In the genomic region with DNA sequence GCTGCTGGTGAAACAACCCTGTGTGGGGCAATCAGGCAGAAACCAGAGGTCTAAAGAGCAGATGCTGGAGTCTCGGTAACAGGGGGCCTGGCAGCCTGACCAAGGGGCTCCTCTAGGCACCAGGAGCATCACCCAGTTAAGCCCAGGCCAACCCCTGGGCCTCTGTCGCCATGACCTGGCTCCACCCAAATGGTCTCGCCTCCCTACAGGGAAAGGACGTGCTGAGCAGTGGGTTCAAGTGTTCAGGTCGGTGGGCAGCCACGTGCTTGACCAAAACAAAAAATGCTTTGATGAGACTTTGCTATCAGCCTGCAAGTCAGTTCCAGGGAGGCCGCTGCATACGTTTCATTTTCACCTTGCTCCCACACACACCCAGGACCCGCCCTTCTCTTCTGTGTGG, we compare ENCODE assay signal across 21 cellular contexts.
"Had no signal": no experiment of that assay in that cellular context is flagged by ENCODE, and none has a peak within 500 bp of the region (broad histone marks: within the 10 kb centered on the region; RNA-seq: fewer than 3 reads in every experiment).

No MANE protein-coding gene starts in this region.

- H3K9me3 Mint-ChIP-seq: activated CD4-positive, alpha-beta memory T cell treated with anti-CD3 and anti-CD28 coated beads, Interleukin-2, amount 10 ng/mL, durations not matched to agents 7 days and 5 days; activated CD4-positive, alpha-beta T cell treated with anti-CD3 and anti-CD28 coated beads, Interleukin-2, amount 10 ng/mL, durations not matched to agents 24 days and 14 days; activated naive CD8-positive, alpha-beta T cell treated with anti-CD3 and anti-CD28 coated beads for 36 hours; activated T-cell treated with anti-CD3 and anti-CD28 coated beads, Interleukin-2, amount 50 U/mL, for 24 hours; activated T-helper 17 cell treated with anti-CD3 and anti-CD28 coated beads, Interleukin-2, amount 50 U/mL, for 72 hours; central memory CD8-positive, alpha-beta T cell; stimulated activated memory B cell treated with anti-CD40 and anti-IgM and Interleukin-4, amounts not matched to agents 10 μg/mL and 1 μg/mL and 100 μg/mL, for 72 hours; T-helper 1 cell treated with Interleukin-12 subunit alpha and Interleukin-12 subunit beta and Interleukin-4 antibody, amounts not matched to agents 30 μg/mL and 1 μg/mL, for 36 hours had no signal

- H3K27me3 ChIP-seq: breast epithelium, colonic mucosa, foreskin keratinocyte, hepatocyte, right lobe of liver had no signal

- H3K27me3 Mint-ChIP-seq: activated naive CD8-positive, alpha-beta T cell treated with anti-CD3 and anti-CD28 coated beads for 36 hours; activated T-cell treated with anti-CD3 and anti-CD28 coated beads, Interleukin-2, amount 50 U/mL, for 24 hours had no signal

- H3K27ac Mint-ChIP-seq: activated CD4-positive, alpha-beta memory T cell treated with anti-CD3 and anti-CD28 coated beads, Interleukin-2, amount 10 ng/mL, durations not matched to agents 7 days and 5 days; activated CD4-positive, alpha-beta T cell treated with anti-CD3 and anti-CD28 coated beads, Interleukin-2, amount 10 ng/mL, durations not matched to agents 24 days and 14 days; activated naive CD8-positive, alpha-beta T cell treated with anti-CD3 and anti-CD28 coated beads for 36 hours; activated T-cell treated with anti-CD3 and anti-CD28 coated beads, Interleukin-2, amount 50 U/mL, for 24 hours; activated T-helper 17 cell treated with anti-CD3 and anti-CD28 coated beads, Interleukin-2, amount 50 U/mL, for 72 hours; nephron progenitor cell; stimulated activated memory B cell treated with anti-CD40 and anti-IgM and Interleukin-4, amounts not matched to agents 10 μg/mL and 1 μg/mL and 100 μg/mL, for 72 hours; T-helper 1 cell treated with Interleukin-12 subunit alpha and Interleukin-12 subunit beta and Interleukin-4 antibody, amounts not matched to agents 30 μg/mL and 1 μg/mL, for 36 hours had no signal

- H3K36me3 ChIP-seq: breast epithelium, colonic mucosa, right lobe of liver had no signal

- ATAC-seq: activated T-helper 17 cell treated with anti-CD3 and anti-CD28 coated beads, Interleukin-2, amount 50 U/mL, for 72 hours; foreskin keratinocyte; right lobe of liver; stimulated activated memory B cell treated with anti-CD40 and anti-IgM and Interleukin-4, amounts not matched to agents 10 μg/mL and 1 μg/mL and 100 μg/mL, for 72 hours had no signal

- H3K4me1 ChIP-seq: breast epithelium, colonic mucosa, foreskin keratinocyte, right lobe of liver had no signal

- H3K36me3 Mint-ChIP-seq: activated naive CD8-positive, alpha-beta T cell treated with anti-CD3 and anti-CD28 coated beads for 36 hours; stimulated activated memory B cell treated with anti-CD40 and anti-IgM and Interleukin-4, amounts not matched to agents 10 μg/mL and 1 μg/mL and 100 μg/mL, for 72 hours had no signal

- H3K4me3 Mint-ChIP-seq: activated CD4-positive, alpha-beta memory T cell treated with anti-CD3 and anti-CD28 coated beads, Interleukin-2, amount 10 ng/mL, durations not matched to agents 7 days and 5 days; activated CD4-positive, alpha-beta T cell treated with anti-CD3 and anti-CD28 coated beads, Interleukin-2, amount 10 ng/mL, durations not matched to agents 24 days and 14 days; activated naive CD8-positive, alpha-beta T cell treated with anti-CD3 and anti-CD28 coated beads for 36 hours; activated T-cell treated with anti-CD3 and anti-CD28 coated beads, Interleukin-2, amount 50 U/mL, for 24 hours; activated T-helper 17 cell treated with anti-CD3 and anti-CD28 coated beads, Interleukin-2, amount 50 U/mL, for 72 hours; central memory CD8-positive, alpha-beta T cell; nephron progenitor cell; stimulated activated memory B cell treated with anti-CD40 and anti-IgM and Interleukin-4, amounts not matched to agents 10 μg/mL and 1 μg/mL and 100 μg/mL, for 72 hours; T-helper 1 cell treated with Interleukin-12 subunit alpha and Interleukin-12 subunit beta and Interleukin-4 antibody, amounts not matched to agents 30 μg/mL and 1 μg/mL, for 36 hours had no signal

- H3K4me3 ChIP-seq: breast epithelium, colonic mucosa, hepatocyte, right lobe of liver had no signal

- H3K9me3 ChIP-seq: breast epithelium, colonic mucosa, right lobe of liver had no signal

- H3K4me1 Mint-ChIP-seq: activated CD4-positive, alpha-beta memory T cell treated with anti-CD3 and anti-CD28 coated beads, Interleukin-2, amount 10 ng/mL, durations not matched to agents 7 days and 5 days; activated CD4-positive, alpha-beta T cell treated with anti-CD3 and anti-CD28 coated beads, Interleukin-2, amount 10 ng/mL, durations not matched to agents 24 days and 14 days; activated naive CD8-positive, alpha-beta T cell treated with anti-CD3 and anti-CD28 coated beads for 36 hours; activated T-helper 17 cell treated with anti-CD3 and anti-CD28 coated beads, Interleukin-2, amount 50 U/mL, for 72 hours; central memory CD8-positive, alpha-beta T cell; stimulated activated memory B cell treated with anti-CD40 and anti-IgM and Interleukin-4, amounts not matched to agents 10 μg/mL and 1 μg/mL and 100 μg/mL, for 72 hours had no signal

- DNase-seq: activated CD4-positive, alpha-beta memory T cell treated with anti-CD3 and anti-CD28 coated beads, Interleukin-2, amount 10 ng/mL, durations not matched to agents 7 days and 5 days; activated CD4-positive, alpha-beta T cell treated with anti-CD3 and anti-CD28 coated beads, Interleukin-2, amount 10 ng/mL, durations not matched to agents 24 days and 14 days; activated CD4-positive, CD25-positive, alpha-beta regulatory T cell; activated naive CD4-positive, alpha-beta T cell treated with Interleukin-2 at 50 U/mL for 16 hours; activated naive CD8-positive, alpha-beta T cell treated with anti-CD3 and anti-CD28 coated beads for 36 hours; activated T-cell treated with anti-CD3 and anti-CD28 coated beads, Interleukin-2, amount 50 U/mL, for 24 hours; colonic mucosa; erythroblast; foreskin keratinocyte; nephron progenitor cell; nucleus accumbens; right lobe of liver; small intestine; stimulated activated CD4-positive, alpha-beta T cell treated with anti-CD3 and anti-CD28 coated beads, Interleukin-15, amount 100 ng/mL, for 24 hours; trophoblast cell had no signal
